ENCODE assay signal across 16 cellular contexts in the genomic region with DNA sequence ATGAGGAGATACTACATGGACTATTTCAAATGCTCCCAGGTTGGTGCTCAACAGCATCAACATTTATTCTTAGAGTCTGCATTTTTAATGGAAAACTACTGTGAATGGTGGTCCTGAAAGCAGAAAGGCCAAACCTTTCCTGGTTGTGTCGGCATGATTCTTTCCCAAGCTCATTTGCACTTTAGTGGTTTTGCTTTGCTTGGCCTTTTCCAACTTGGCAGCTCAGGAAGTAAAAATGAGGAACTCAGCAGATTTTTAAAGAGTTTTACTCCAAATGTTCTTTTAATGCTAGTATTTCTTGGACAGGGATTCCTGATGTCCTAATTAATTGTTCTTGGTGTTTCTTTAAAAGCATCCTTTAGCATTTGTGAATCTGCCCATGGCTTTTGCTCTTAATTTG.
DNase-seq lines count a peak whose midpoint lies in the region; TF ChIP-seq lines count a peak whose summit lies in the region.
"Had no signal": no experiment of that assay in that cellular context is flagged by ENCODE, and none has a peak within 500 bp of the region (broad histone marks: within the 10 kb centered on the region; RNA-seq: fewer than 3 reads in every experiment).

No MANE protein-coding gene starts in this region.

- H3K27me3 Mint-ChIP-seq in glutamatergic neuron (ENCODE audit: unreplicated experiment), result no peaks in the 10 kb centered on the region
- H3K27me3 Mint-ChIP-seq: CD4-positive, CD25-positive, alpha-beta regulatory T cell; IgD-negative memory B cell had no signal

- no peak overlapping the region for H3K27ac Mint-ChIP-seq in glutamatergic neuron (ENCODE audit: unreplicated experiment)
- H3K27ac Mint-ChIP-seq: CD4-positive, CD25-positive, alpha-beta regulatory T cell; H9; IgD-negative memory B cell had no signal

- no peaks in the 10 kb centered on the region for H3K4me1 ChIP-seq in thyroid gland

- H3K27ac ChIP-seq in SK-N-MC (0 out of 2 replicates have a peak overlapping the region, but pooled peaks have one; percentile 13), thyroid gland (no peak overlapping the region)

- TF ChIP-seq POLR2A in thyroid gland (IDR thresholded peaks at IDR 0.05), result no peak

- WGBS in thyroid gland, 2 donors, result 63 to 83% methylated on average over 1 of the region's 1 CpG

- intact Hi-C loops in thyroid gland (cut with DNase I), result no loop called here

- peaks cover 2% of the 10 kb centered on the region for H3K4me1 Mint-ChIP-seq in glutamatergic neuron (ENCODE audit: low read depth, unreplicated experiment)
- H3K4me1 Mint-ChIP-seq: IgD-negative memory B cell had no signal

- no peak overlapping the region for H3K9ac ChIP-seq in SK-N-MC (ENCODE audit: insufficient read length)
- H3K9ac ChIP-seq: BLaER1 treated with 17β-estradiol and CSF1 and Interleukin-3, amounts not matched to agents 10 nM and 100 nM had no signal

- no peak overlapping the region for H3K4me3 Mint-ChIP-seq in glutamatergic neuron (ENCODE audit: unreplicated experiment)
- H3K4me3 Mint-ChIP-seq: CD4-positive, CD25-positive, alpha-beta regulatory T cell; H9; IgD-negative memory B cell had no signal

- H3K9me3 ChIP-seq in SK-N-MC (ENCODE audit: low read depth, low read length), result no peaks in the 10 kb centered on the region
- no peaks in the 10 kb centered on the region for H3K9me3 ChIP-seq in thyroid gland
- H3K9me3 ChIP-seq: BLaER1 treated with 17β-estradiol and CSF1 and Interleukin-3, amounts not matched to agents 10 nM and 100 nM had no signal

- TF ChIP-seq CTCF in choroid plexus epithelial cell (conservative IDR thresholded peaks at IDR 0.05; ENCODE audit: low read depth, low read length) (no peak), glutamatergic neuron (IDR thresholded peaks at IDR 0.05; ENCODE audit: partially characterized antibody, unreplicated experiment) (no peak), thyroid gland (IDR thresholded peaks at IDR 0.05) (no peak)

- H3K36me3 ChIP-seq in SK-N-MC (ENCODE audit: insufficient read depth, low read length) (no peaks in the 10 kb centered on the region), thyroid gland (no peaks in the 10 kb centered on the region)

- H3K36me3 Mint-ChIP-seq in glutamatergic neuron (ENCODE audit: unreplicated experiment), result no peaks in the 10 kb centered on the region

- H3K4me3 ChIP-seq in SK-N-MC (peak overlapping the region; percentile 37), choroid plexus epithelial cell (ENCODE audit: low read depth, low read length) (no peak overlapping the region), thyroid gland (replicated peaks in 1 of 3) (no peak overlapping the region)
- H3K4me3 ChIP-seq: BLaER1 treated with 17β-estradiol and CSF1 and Interleukin-3, amounts not matched to agents 10 nM and 100 nM had no signal

- DNase-seq in Ammon's horn (ENCODE audit: low spot score) (peak; percentile 26), SK-N-MC (ENCODE audit: low read depth, low spot score) (peak; percentile 50), choroid plexus epithelial cell (ENCODE audit: low read depth) (peak; percentile 30), stromal cell of bone marrow (ENCODE audit: low read depth) (peak; percentile 28), glutamatergic neuron (no peak), thyroid gland (no peak), NCI-H1048 (lab: John Stamatoyannopoulos, UW) (no peak)
- DNase-seq: 8988T; AML-193; CD4-positive, CD25-positive, alpha-beta regulatory T cell; DMS53; GF-D8; GOT3; H9 had no signal

- H3K27me3 ChIP-seq in thyroid gland, result no peaks in the 10 kb centered on the region
- H3K27me3 ChIP-seq: BLaER1 treated with 17β-estradiol and CSF1 and Interleukin-3, amounts not matched to agents 10 nM and 100 nM had no signal

- H3K9me3 Mint-ChIP-seq in glutamatergic neuron (ENCODE audit: unreplicated experiment), result no peaks in the 10 kb centered on the region
- H3K9me3 Mint-ChIP-seq: H9, IgD-negative memory B cell had no signal

Comparison
In these comparisons a context has a peak if more than half of its experiments do, and no peak if none do; other contexts are left out.
1. DNase-seq: peak in Ammon's horn (single experiment), SK-N-MC (single experiment), choroid plexus epithelial cell (single experiment) and stromal cell of bone marrow (single experiment); none in glutamatergic neuron (single experiment), thyroid gland (0 of 2) and NCI-H1048 (single experiment).